Comparison of ENCODE assay signal across 17 cellular contexts in the genomic region with DNA sequence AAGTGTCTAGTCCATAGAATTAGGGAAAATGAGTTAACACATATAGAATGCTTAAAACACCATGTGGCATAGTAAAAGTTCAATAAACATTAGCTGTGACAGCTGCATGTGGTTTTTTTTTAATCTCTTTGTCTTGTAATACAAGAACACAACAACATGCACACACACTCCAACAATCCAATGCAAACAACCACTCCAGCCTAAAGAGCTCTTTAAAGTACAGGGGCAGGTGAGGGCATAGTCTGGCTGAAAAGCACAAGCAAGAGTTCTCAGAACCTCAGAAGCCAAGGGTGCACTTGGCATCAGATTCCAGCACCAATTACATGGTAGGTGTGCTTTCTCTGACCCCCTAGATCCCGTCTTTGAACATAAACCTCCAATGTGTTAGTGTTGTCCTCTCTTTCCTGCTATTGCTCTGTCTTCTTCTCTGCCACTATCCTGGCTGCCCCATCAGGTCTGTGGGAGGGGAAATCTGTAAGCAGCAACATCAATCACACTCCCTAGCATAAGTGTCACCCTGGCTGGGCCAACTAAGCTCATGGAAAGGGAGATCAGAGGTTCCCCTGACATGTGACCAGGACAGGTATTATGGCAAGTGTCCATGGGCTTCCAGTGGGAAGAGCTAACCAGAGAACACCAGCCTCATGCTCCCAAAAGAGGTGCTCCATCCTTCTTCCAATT.
DNase-seq lines count a peak whose midpoint lies in the region; ATAC-seq, FAIRE-seq and TF ChIP-seq lines count a peak whose summit lies in the region.
"Had no signal": no experiment of that assay in that cellular context is flagged by ENCODE, and none has a peak within 500 bp of the region (broad histone marks: within the 10 kb centered on the region; RNA-seq: fewer than 3 reads in every experiment).

No MANE protein-coding gene starts in this region.

- TF ChIP-seq CTCF in lower lobe of right lung (IDR thresholded peaks at IDR 0.05): no peak

- no peaks in the 10 kb centered on the region for H3K36me3 ChIP-seq in lower lobe of right lung
- H3K36me3 ChIP-seq: neutrophil had no signal

- peaks cover 72% of the 10 kb centered on the region for H3K27me3 ChIP-seq in lower lobe of right lung (ENCODE audit: low read depth)

- no peak overlapping the region for H3K4me3 ChIP-seq in lower lobe of right lung
- H3K4me3 ChIP-seq: GM12878, GM23338 had no signal

- intact Hi-C loops in lower lobe of right lung (cut with DNase I): no loop called here

- no peak for TF ChIP-seq POLR2A in H54 (IDR thresholded peaks at IDR 0.05; ENCODE audit: low read depth, low read length)

- no peak overlapping the region for H3K27ac ChIP-seq in lower lobe of right lung
- H3K27ac ChIP-seq: neutrophil had no signal

- ATAC-seq in lower lobe of right lung: peak; percentile 91 to 93
- ATAC-seq: GM12878, right cardiac atrium had no signal

- H3K9me3 ChIP-seq in lower lobe of right lung: no peaks in the 10 kb centered on the region
- H3K9me3 ChIP-seq: neutrophil, SK-N-SH had no signal

- peaks cover 13% of the 10 kb centered on the region for H3K4me1 ChIP-seq in lower lobe of right lung

- no peak for FAIRE-seq in H54 (lab: Jason Lieb, UNC)
- FAIRE-seq: G401.6, GM12878 had no signal

- DNase-seq in DMS153 treated with DMSO at 0.1 percent for 48 hours (lab: John Stamatoyannopoulos, UW; ENCODE audit: unreplicated experiment): peak; percentile 81
- peak; percentile 48 for DNase-seq in NCI-H128 (lab: John Stamatoyannopoulos, UW; ENCODE audit: unreplicated experiment)
- DNase-seq in NCI-H510A treated with DMSO at 0.1 percent for 48 hours (lab: John Stamatoyannopoulos, UW): peak; percentile 98
- no peak for DNase-seq in lower lobe of right lung
- DNase-seq in nucleus accumbens (lab: John Stamatoyannopoulos, UW): no peak
- DNase-seq in H54 (ENCODE audit: insufficient read length, low spot score): no peak
- no peak for DNase-seq in GOT3 (lab: John Stamatoyannopoulos, UW)
- no peak for DNase-seq in superior temporal gyrus (ENCODE audit: extremely low spot score)
- DNase-seq: activated CD4-positive, alpha-beta T cell treated with anti-CD3 and anti-CD28 coated beads, Interleukin-2, amount 50 U/mL, for 1 hour; immature natural killer cell; NCI-H2171; right cardiac atrium had no signal

Comparison
In these comparisons a context has a peak if more than half of its experiments do, and no peak if none do; other contexts are left out.
1. DNase-seq: peak in DMS153 treated with DMSO at 0.1 percent for 48 hours (single experiment), NCI-H128 (single experiment) and NCI-H510A treated with DMSO at 0.1 percent for 48 hours (single experiment); none in lower lobe of right lung (single experiment), nucleus accumbens (0 of 56), H54 (single experiment), GOT3 (single experiment) and superior temporal gyrus (single experiment).